13 cellular contexts compared by ENCODE assay signal in the genomic region with DNA sequence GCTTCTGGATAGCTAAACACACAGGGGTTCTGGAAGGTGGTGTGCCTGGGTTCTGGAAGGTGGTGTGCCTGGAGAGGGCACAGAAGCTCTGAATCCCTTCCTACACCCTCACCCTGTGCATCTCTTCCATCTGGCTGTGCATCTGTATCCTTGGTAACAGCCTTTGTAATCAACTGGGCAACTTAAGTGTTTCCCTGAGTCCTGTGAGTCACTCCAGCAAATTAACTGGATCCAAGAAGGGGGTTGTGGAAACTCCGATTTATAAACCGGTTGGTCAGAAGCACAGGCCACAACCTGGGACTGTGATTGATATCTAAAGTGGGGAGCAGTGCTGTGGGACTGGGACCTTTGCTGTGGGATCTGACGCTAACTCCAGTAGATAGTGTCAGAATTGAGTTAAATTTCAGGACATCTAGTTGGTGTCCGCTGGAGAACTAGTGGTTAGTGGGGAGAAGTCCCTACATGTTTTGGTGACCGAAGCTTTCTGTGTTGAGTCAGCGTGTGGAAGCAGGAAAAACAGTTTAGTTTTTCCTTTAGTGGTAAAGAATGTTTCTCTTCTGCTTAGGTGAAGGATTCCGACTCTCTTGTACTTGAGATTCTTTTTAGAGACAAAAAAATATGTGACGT.
DNase-seq lines count a peak whose midpoint lies in the region; ATAC-seq, FAIRE-seq and TF ChIP-seq lines count a peak whose summit lies in the region.
"Had no signal": no experiment of that assay in that cellular context is flagged by ENCODE, and none has a peak within 500 bp of the region (broad histone marks: within the 10 kb centered on the region; RNA-seq: fewer than 3 reads in every experiment).

No MANE protein-coding gene starts in this region.

- CTCF ChIA-PET in activated CD8-positive, alpha-beta T cell treated with anti-CD3 and anti-CD28 coated beads for 36 hours (lab: Charles Lee), result interaction anchor here (1.4 kb wide), 1 partner anchor 32 kb away, joined by 4 read pairs; no protein-coding TSS in a partner anchor
- CTCF ChIA-PET in CD8-positive, alpha-beta T cell (lab: Charles Lee), result interaction anchor here (0.6 kb wide), 1 partner anchor 25 kb away, joined by 3 read pairs; no protein-coding TSS in a partner anchor

- FAIRE-seq in HTR-8/SVneo (lab: Jason Lieb, UNC), result peak; percentile 16
- FAIRE-seq: islet of Langerhans had no signal

- H3K27ac Mint-ChIP-seq in activated CD8-positive, alpha-beta T cell treated with anti-CD3 and anti-CD28 coated beads for 36 hours, result no peak overlapping the region
- H3K27ac Mint-ChIP-seq in CD8-positive, alpha-beta T cell, result no peak overlapping the region
- H3K27ac Mint-ChIP-seq: endodermal cell had no signal

- H3K4me3 Mint-ChIP-seq in activated CD8-positive, alpha-beta T cell treated with anti-CD3 and anti-CD28 coated beads for 36 hours, result no peak overlapping the region
- no peak overlapping the region for H3K4me3 Mint-ChIP-seq in CD8-positive, alpha-beta T cell
- H3K4me3 Mint-ChIP-seq: endodermal cell had no signal

- H3K4me3 ChIP-seq in lower lobe of right lung, result no peak overlapping the region
- no peak overlapping the region for H3K4me3 ChIP-seq in CD8-positive, alpha-beta T cell (ENCODE audit: low read depth, low read length)
- H3K4me3 ChIP-seq: tibial artery had no signal

- no peaks in the 10 kb centered on the region for H3K9me3 Mint-ChIP-seq in activated CD8-positive, alpha-beta T cell treated with anti-CD3 and anti-CD28 coated beads for 36 hours
- no peaks in the 10 kb centered on the region for H3K9me3 Mint-ChIP-seq in CD8-positive, alpha-beta T cell
- H3K9me3 Mint-ChIP-seq: endodermal cell had no signal

- H3K36me3 Mint-ChIP-seq in activated CD8-positive, alpha-beta T cell treated with anti-CD3 and anti-CD28 coated beads for 36 hours (ENCODE audit: low read depth), result no peaks in the 10 kb centered on the region
- H3K36me3 Mint-ChIP-seq in CD8-positive, alpha-beta T cell, result no peaks in the 10 kb centered on the region

- no peaks in the 10 kb centered on the region for H3K27me3 ChIP-seq in lower lobe of right lung (ENCODE audit: low read depth)
- H3K27me3 ChIP-seq in CD8-positive, alpha-beta T cell (ENCODE audit: insufficient read depth, low read length), result no peaks in the 10 kb centered on the region
- H3K27me3 ChIP-seq: tibial artery had no signal

- peak; percentile 21 for DNase-seq in Ammon's horn (ENCODE audit: low spot score)
- no peak for DNase-seq in HTR-8/SVneo (ENCODE audit: insufficient read length, low spot score)
- peak; percentile 91 for DNase-seq in astrocyte of the hippocampus (ENCODE audit: low read depth, low spot score)
- no peak for DNase-seq in lower lobe of right lung
- no peak for DNase-seq in LoVo (ENCODE audit: low spot score)
- DNase-seq in activated CD8-positive, alpha-beta T cell treated with anti-CD3 and anti-CD28 coated beads for 36 hours, result no peak
- DNase-seq in CD8-positive, alpha-beta T cell, result no peak
- DNase-seq: activated gamma-delta T cell treated with Interleukin-2 at 50 U/mL for 16 hours had no signal

- H3K36me3 ChIP-seq in lower lobe of right lung, result no peaks in the 10 kb centered on the region
- no peaks in the 10 kb centered on the region for H3K36me3 ChIP-seq in CD8-positive, alpha-beta T cell (ENCODE audit: insufficient read depth, low read length)
- H3K36me3 ChIP-seq: tibial artery had no signal

- no peak overlapping the region for H3K27ac ChIP-seq in lower lobe of right lung
- H3K27ac ChIP-seq in CD8-positive, alpha-beta T cell (ENCODE audit: low read depth, low read length), result no peak overlapping the region
- H3K27ac ChIP-seq: tibial artery had no signal

- no peaks in the 10 kb centered on the region for H3K9me3 ChIP-seq in lower lobe of right lung
- no peaks in the 10 kb centered on the region for H3K9me3 ChIP-seq in CD8-positive, alpha-beta T cell (ENCODE audit: low read length)
- H3K9me3 ChIP-seq: tibial artery had no signal

- ATAC-seq in lower lobe of right lung (peak; percentile 54 to 71), HG03460 (IDR thresholded peaks at IDR 0.05; ENCODE audit: unreplicated experiment) (no peak)
- ATAC-seq in activated CD8-positive, alpha-beta T cell treated with anti-CD3 and anti-CD28 coated beads for 36 hours, result no peak
- ATAC-seq in CD8-positive, alpha-beta T cell, result no peak
- ATAC-seq: activated CD4-positive, CD25-positive, alpha-beta regulatory T cell treated with anti-CD3 and anti-CD28 coated beads, Interleukin-2, amount 50 U/mL, for 24 hours had no signal

- intact Hi-C loops in lower lobe of right lung (cut with DNase I), result no loop called here
- intact Hi-C loops in activated CD8-positive, alpha-beta T cell treated with anti-CD3 and anti-CD28 coated beads for 36 hours (cut with micrococcal nuclease), result no loop called here
- intact Hi-C loops in CD8-positive, alpha-beta T cell (cut with DNase I, micrococcal nuclease), result no loop called here

- no peaks in the 10 kb centered on the region for H3K4me1 Mint-ChIP-seq in activated CD8-positive, alpha-beta T cell treated with anti-CD3 and anti-CD28 coated beads for 36 hours (ENCODE audit: low read depth)
- no peaks in the 10 kb centered on the region for H3K4me1 Mint-ChIP-seq in CD8-positive, alpha-beta T cell (ENCODE audit: low read depth)

- H3K4me1 ChIP-seq in lower lobe of right lung, result peaks cover 4% of the 10 kb centered on the region
- H3K4me1 ChIP-seq in CD8-positive, alpha-beta T cell (ENCODE audit: insufficient read depth, low read length), result no peaks in the 10 kb centered on the region
- H3K4me1 ChIP-seq: tibial artery had no signal

- TF ChIP-seq CTCF in lower lobe of right lung (IDR thresholded peaks at IDR 0.05), result no peak
- TF ChIP-seq CTCF in activated CD8-positive, alpha-beta T cell treated with anti-CD3 and anti-CD28 coated beads for 36 hours (IDR thresholded peaks at IDR 0.05), result no peak
- no peak for TF ChIP-seq CTCF in CD8-positive, alpha-beta T cell (IDR thresholded peaks at IDR 0.05)

- POLR2A ChIA-PET in activated CD8-positive, alpha-beta T cell treated with anti-CD3 and anti-CD28 coated beads for 36 hours (lab: Charles Lee), result no interaction called here
- POLR2A ChIA-PET in CD8-positive, alpha-beta T cell (lab: Charles Lee), result no interaction called here

- peaks cover 1% of the 10 kb centered on the region for H3K27me3 Mint-ChIP-seq in activated CD8-positive, alpha-beta T cell treated with anti-CD3 and anti-CD28 coated beads for 36 hours
- peaks cover 7% of the 10 kb centered on the region for H3K27me3 Mint-ChIP-seq in CD8-positive, alpha-beta T cell (ENCODE audit: low read depth)

Comparison
In these comparisons a context has a peak if more than half of its experiments do, and no peak if none do; other contexts are left out.
1. DNase-seq: peak in Ammon's horn (single experiment) and astrocyte of the hippocampus (single experiment); none in HTR-8/SVneo (single experiment), lower lobe of right lung (single experiment), LoVo (single experiment), activated CD8-positive, alpha-beta T cell treated with anti-CD3 and anti-CD28 coated beads for 36 hours (single experiment) and CD8-positive, alpha-beta T cell (0 of 7).
2. ATAC-seq: peak in lower lobe of right lung (2 of 2); none in activated CD8-positive, alpha-beta T cell treated with anti-CD3 and anti-CD28 coated beads for 36 hours (single experiment), HG03460 (single experiment) and CD8-positive, alpha-beta T cell (single experiment).